8 cellular contexts compared by ENCODE assay signal in the genomic region with DNA sequence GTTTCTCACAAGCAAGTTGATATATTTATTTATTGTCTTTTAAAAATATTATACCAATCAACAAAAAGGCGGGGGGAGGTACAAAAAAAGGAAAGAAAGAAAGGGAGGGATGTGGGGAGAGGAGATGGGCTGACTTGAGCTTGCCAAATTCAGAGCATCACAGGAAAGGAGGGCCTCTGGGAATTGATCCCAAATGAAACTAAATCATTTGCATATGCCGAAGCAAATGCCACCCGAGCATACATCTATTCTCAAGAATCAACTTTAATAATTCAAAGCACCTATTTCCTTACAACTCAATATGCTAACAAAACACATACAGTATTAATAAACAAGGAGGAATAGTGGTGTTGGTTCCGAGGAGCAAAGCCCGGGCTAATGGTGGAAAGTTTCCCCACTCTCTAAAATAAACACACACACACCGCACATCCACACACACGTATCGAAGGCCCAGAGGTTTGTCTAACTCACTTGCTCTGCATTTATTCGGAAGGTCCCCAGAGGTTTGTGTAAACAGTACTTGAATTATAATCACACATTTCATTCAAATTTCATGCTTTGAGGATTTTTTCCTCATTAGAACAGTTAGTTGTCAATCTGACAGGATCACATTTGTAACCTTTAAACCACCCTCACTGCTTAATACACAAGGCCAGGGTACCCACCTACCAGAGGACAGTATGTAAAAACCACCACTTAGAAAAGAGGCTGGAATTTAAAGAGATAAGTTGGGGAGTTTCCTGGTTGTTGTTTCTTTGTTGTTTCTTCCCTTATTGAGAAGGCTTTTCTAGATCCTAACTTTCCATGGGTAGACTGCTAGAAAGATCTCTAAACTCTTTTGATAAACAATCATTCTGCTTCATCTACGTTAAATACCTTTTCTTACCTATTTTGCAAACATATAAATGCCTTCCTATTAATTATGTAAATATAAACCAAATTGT.
DNase-seq lines count a peak whose midpoint lies in the region; ATAC-seq and TF ChIP-seq lines count a peak whose summit lies in the region.

No MANE protein-coding gene starts in this region.

- intact Hi-C loops in aorta (cut with DNase I) = loop anchor here in 1 of 2 donors (5.0 kb wide), 1 partner anchor 99 kb away; no protein-coding TSS in a partner anchor

- no peak for ATAC-seq in aorta (ENCODE audit: low FRiP score)

- no peak for TF ChIP-seq POLR2A in Peyer's patch (IDR thresholded peaks at IDR 0.05)

- H3K36me3 ChIP-seq in Peyer's patch (no peaks in the 10 kb centered on the region), right atrium auricular region (no peaks in the 10 kb centered on the region), aorta (ENCODE audit: control insufficient read depth in 1 of 2, insufficient read depth in 2 of 2, low read length in 1 of 2) (no peaks in the 10 kb centered on the region)

- H3K27me3 ChIP-seq in Peyer's patch (no peaks in the 10 kb centered on the region), right atrium auricular region (no peaks in the 10 kb centered on the region), aorta (ENCODE audit: control insufficient read depth in 1 of 2, insufficient read depth in 2 of 2, low read length in 1 of 2) (no peaks in the 10 kb centered on the region)

- peak overlapping the region; percentile 86 to 91 (median 89) for H3K27ac ChIP-seq in Peyer's patch
- H3K27ac ChIP-seq in right atrium auricular region = peak overlapping the region; percentile 94 to 96
- H3K27ac ChIP-seq in aorta (ENCODE audit: low read depth in 1 of 2, low read length in 2 of 2) = peak overlapping the region in 1 of 2 donors; percentile 71

- H3K4me1 ChIP-seq in Peyer's patch (no peaks in the 10 kb centered on the region), right atrium auricular region (peaks cover 0 to 24% of the 10 kb centered on the region in 2 donors), aorta (ENCODE audit: control insufficient read depth in 1 of 2, insufficient read depth in 2 of 2, low read length in 2 of 2) (no peaks in the 10 kb centered on the region)

- TF ChIP-seq CTCF in Peyer's patch (IDR thresholded peaks at IDR 0.05) (no peak), right atrium auricular region (IDR thresholded peaks at IDR 0.05) (no peak), GM20000 (IDR thresholded peaks at IDR 0.05; ENCODE audit: extremely low read depth, missing control alignments) (no peak)

- DNase-seq in DMS79 treated with DMSO at 0.1 percent for 48 hours (lab: John Stamatoyannopoulos, UW) (peak; percentile 23), DMS79 (lab: John Stamatoyannopoulos, UW) (no peak), Peyer's patch (no peak), right atrium auricular region (ENCODE audit: low spot score) (no peak), superior temporal gyrus (ENCODE audit: extremely low spot score) (peak; percentile 80), aorta (no peak), GM20000 (ENCODE audit: low spot score) (no peak)
- DNase-seq in stimulated activated naive CD4-positive, alpha-beta T cell (lab: John Stamatoyannopoulos, UW) = no peak

- H3K4me3 ChIP-seq in Peyer's patch = peak overlapping the region in 3 of 4 donors; percentile 2 to 53 (median 50)
- H3K4me3 ChIP-seq in right atrium auricular region = peak overlapping the region in 1 of 2 donors; percentile 57
- no peak overlapping the region for H3K4me3 ChIP-seq in aorta (ENCODE audit: low read length in 2 of 2)

- H3K9me3 ChIP-seq in Peyer's patch = no peaks in the 10 kb centered on the region
- no peaks in the 10 kb centered on the region for H3K9me3 ChIP-seq in right atrium auricular region
- no peaks in the 10 kb centered on the region for H3K9me3 ChIP-seq in aorta (ENCODE audit: control insufficient read depth, low read length)

- 55 to 65% methylated on average over 10 of the region's 10 CpGs for WGBS in aorta, 2 donors

Comparison
In these comparisons a context has a peak if more than half of its experiments do, and no peak if none do; other contexts are left out.
1. DNase-seq: peak in DMS79 treated with DMSO at 0.1 percent for 48 hours (single experiment) and superior temporal gyrus (single experiment); none in DMS79 (single experiment), Peyer's patch (0 of 3), right atrium auricular region (single experiment), aorta (0 of 2), stimulated activated naive CD4-positive, alpha-beta T cell (0 of 6) and GM20000 (single experiment).
2. H3K4me3 ChIP-seq: peak in Peyer's patch (3 of 4); none in aorta (0 of 2).